Comparison of ENCODE assay signal across 15 cellular contexts in the genomic region with DNA sequence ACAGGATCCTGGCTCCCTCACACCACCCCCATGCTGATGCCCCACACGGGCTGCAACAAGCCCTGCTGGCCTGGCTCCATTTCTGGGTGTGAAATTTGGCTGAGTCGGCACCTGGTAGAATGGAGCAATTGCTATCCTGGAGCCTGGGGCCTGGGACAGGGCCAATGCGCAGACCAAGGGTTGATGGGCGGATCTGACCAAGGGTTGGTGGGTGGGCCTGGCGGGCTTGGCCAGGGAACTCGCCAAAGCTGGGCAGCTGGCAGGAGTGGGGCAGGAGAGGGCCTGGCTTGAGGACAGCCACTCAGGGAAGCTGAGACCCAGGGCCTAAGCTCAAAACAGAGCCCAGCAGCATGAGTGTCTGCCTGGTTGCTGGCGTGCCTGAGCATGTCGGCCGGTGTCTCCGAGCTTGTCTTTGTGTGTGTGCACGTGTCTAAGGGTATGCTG.
DNase-seq lines count a peak whose midpoint lies in the region; ATAC-seq and TF ChIP-seq lines count a peak whose summit lies in the region.
"Had no signal": no experiment of that assay in that cellular context is flagged by ENCODE, and none has a peak within 500 bp of the region (broad histone marks: within the 10 kb centered on the region; RNA-seq: fewer than 3 reads in every experiment).

No MANE protein-coding gene starts in this region.

- no peaks in the 10 kb centered on the region for H3K9me3 ChIP-seq in A673 (ENCODE audit: low read depth, low read length, poor library complexity, severe bottlenecking)
- H3K9me3 ChIP-seq: HAP-1, thyroid gland had no signal

- peaks cover 15% of the 10 kb centered on the region for H3K4me1 Mint-ChIP-seq in CD14-positive monocyte

- H3K9me3 Mint-ChIP-seq in CD14-positive monocyte = no peaks in the 10 kb centered on the region

- no peak overlapping the region for H3K27ac Mint-ChIP-seq in CD14-positive monocyte

- CTCF ChIA-PET in A673 (lab: Charles Lee) = interaction anchor here (0.5 kb wide), 1 partner anchor 55 kb away, joined by 3 read pairs; no protein-coding TSS in a partner anchor

- peak; percentile 99 for DNase-seq in DMS 273 treated with DMSO at 0.1 percent for 48 hours (lab: John Stamatoyannopoulos, UW)
- DNase-seq in NCI-H2171 (lab: John Stamatoyannopoulos, UW) = peak; percentile 19
- DNase-seq in epithelial cell of esophagus (ENCODE audit: low read depth) = peak; percentile 94
- peak; percentile 33 for DNase-seq in midbrain (lab: John Stamatoyannopoulos, UW)
- DNase-seq in A673 (ENCODE audit: low spot score) = no peak
- no peak for DNase-seq in CD14-positive monocyte (ENCODE audit: low spot score)
- DNase-seq: activated CD4-positive, alpha-beta T cell treated with anti-CD3 and anti-CD28 coated beads, Interleukin-2, amount 50 U/mL, for 4 hours; activated gamma-delta T cell treated with Interleukin-2 at 50 U/mL for 16 hours; effector CD8-positive, alpha-beta T cell; kidney glomerular epithelial cell; thyroid gland had no signal

- no peaks in the 10 kb centered on the region for H3K27me3 ChIP-seq in A673 (replicated peaks; ENCODE audit: insufficient read depth, low read depth, low read length, poor library complexity)
- H3K27me3 ChIP-seq: thyroid gland had no signal

- intact Hi-C loops in A673 (cut with micrococcal nuclease; ENCODE audit: unreplicated experiment) (no loop called here), CD14-positive monocyte (cut with micrococcal nuclease) (no loop called here)

- H3K27me3 Mint-ChIP-seq in CD14-positive monocyte (ENCODE audit: low read depth in 3 of 3) = peaks cover 1 to 5% (median 4%) of the 10 kb centered on the region in 3 donors

- no peaks in the 10 kb centered on the region for H3K36me3 Mint-ChIP-seq in CD14-positive monocyte

- TF ChIP-seq CTCF in epithelial cell of esophagus (IDR thresholded peaks at IDR 0.05; ENCODE audit: insufficient read depth, low read depth, low read length, missing control alignments) = no peak
- TF ChIP-seq CTCF in A673 (conservative IDR thresholded peaks at IDR 0.05; ENCODE audit: low read depth, low read length) = no peak
- no peak for TF ChIP-seq CTCF in CD14-positive monocyte (IDR thresholded peaks at IDR 0.05)

- BruUV-seq in A673 (replicated peaks; lab: Mats Ljungman, UMichigan) = no TSS peak

- no peak overlapping the region for H3K4me3 ChIP-seq in epithelial cell of esophagus (ENCODE audit: low read length)
- H3K4me3 ChIP-seq in A673 (ENCODE audit: low read depth, low read length, poor library complexity, severe bottlenecking) = no peak overlapping the region
- H3K4me3 ChIP-seq: HAP-1, K562, thyroid gland had no signal

- POLR2A ChIA-PET in A673 (lab: Charles Lee; ENCODE audit: low non-redundant PET) = no interaction called here

- no peak overlapping the region for H3K4me3 Mint-ChIP-seq in CD14-positive monocyte

- H3K4me1 ChIP-seq in A673 (ENCODE audit: insufficient read depth, low read length, poor library complexity, severe bottlenecking) = peaks cover 24% of the 10 kb centered on the region
- H3K4me1 ChIP-seq: HAP-1, thyroid gland had no signal

- no peak overlapping the region for H3K27ac ChIP-seq in A673 (ENCODE audit: low read depth, low read length, poor library complexity, severe bottlenecking)
- H3K27ac ChIP-seq: thyroid gland had no signal

- ATAC-seq in HG03354 (IDR thresholded peaks at IDR 0.05; ENCODE audit: poor library complexity, severe bottlenecking, unreplicated experiment) = no peak
- ATAC-seq in GM19328 (IDR thresholded peaks at IDR 0.05; ENCODE audit: unreplicated experiment) = no peak
- ATAC-seq: K562 had no signal

- H3K36me3 ChIP-seq in A673 (ENCODE audit: insufficient read depth, low read length, poor library complexity, severe bottlenecking) = no peaks in the 10 kb centered on the region
- H3K36me3 ChIP-seq: HAP-1, thyroid gland had no signal

Comparison
In these comparisons a context has a peak if more than half of its experiments do, and no peak if none do; other contexts are left out.
1. DNase-seq: peak in DMS 273 treated with DMSO at 0.1 percent for 48 hours (single experiment), NCI-H2171 (single experiment), epithelial cell of esophagus (single experiment) and midbrain (single experiment); none in A673 (single experiment) and CD14-positive monocyte (single experiment).